In genomic region chr4:1825326-1825725, GRCh38 we compare ENCODE assay signal across 28 cellular contexts. TPM values are rescaled to one million over a fixed set of nuclear protein-coding genes. Genes with fewer than 3 reads are reported as not detected.
"Had no signal": no experiment of that assay in that cellular context is flagged by ENCODE, and none has a peak within 500 bp of the region (broad histone marks: within the 10 kb centered on the region; RNA-seq: fewer than 3 reads in every experiment).

No MANE protein-coding gene starts in this region.

- H3K36me3 Mint-ChIP-seq: natural killer cell had no signal

- H3K27me3 Mint-ChIP-seq: progenitor cell of endocrine pancreas; stimulated activated naive B cell treated with anti-CD40 and anti-IgM and Interleukin-4, amounts not matched to agents 10 μg/mL and 1 μg/mL and 100 μg/mL, for 72 hours; stimulated activated naive CD8-positive, alpha-beta T cell treated with anti-CD3 and anti-CD28 coated beads, Interleukin-15, Interleukin-2, amounts not matched to agents 100 ng/mL and 50 ng/mL, for 24 hours had no signal

- H3K27ac Mint-ChIP-seq: immature natural killer cell; natural killer cell; progenitor cell of endocrine pancreas; stimulated activated naive B cell treated with anti-CD40 and anti-IgM and Interleukin-4, amounts not matched to agents 10 μg/mL and 1 μg/mL and 100 μg/mL, for 72 hours; stimulated activated naive CD8-positive, alpha-beta T cell treated with anti-CD3 and anti-CD28 coated beads, Interleukin-15, Interleukin-2, amounts not matched to agents 100 ng/mL and 50 ng/mL, for 24 hours had no signal

- H3K27me3 ChIP-seq: dorsolateral prefrontal cortex, esophagus muscularis mucosa, foreskin keratinocyte, gastroesophageal sphincter, heart right ventricle, pancreas, right lobe of liver, tibial nerve, upper lobe of right lung, vagina had no signal

- H3K4me1 ChIP-seq: foreskin keratinocyte, gastroesophageal sphincter, heart right ventricle, left ventricle myocardium inferior, lower lobe of right lung, pancreas, right lobe of liver, tibial nerve, upper lobe of right lung, vagina had no signal

- H3K4me3 ChIP-seq: dorsolateral prefrontal cortex, esophagus muscularis mucosa, gastroesophageal sphincter, heart right ventricle, left ventricle myocardium inferior, lower lobe of right lung, pancreas, right lobe of liver, thoracic aorta, tibial nerve, upper lobe of right lung, vagina had no signal

- H3K4me3 Mint-ChIP-seq: immature natural killer cell; natural killer cell; stimulated activated naive B cell treated with anti-CD40 and anti-IgM and Interleukin-4, amounts not matched to agents 10 μg/mL and 1 μg/mL and 100 μg/mL, for 72 hours; stimulated activated naive CD8-positive, alpha-beta T cell treated with anti-CD3 and anti-CD28 coated beads, Interleukin-15, Interleukin-2, amounts not matched to agents 100 ng/mL and 50 ng/mL, for 24 hours had no signal

- H3K4me1 Mint-ChIP-seq: natural killer cell had no signal

- ATAC-seq: foreskin keratinocyte; gastroesophageal sphincter; left colon; natural killer cell; pancreas; stimulated activated naive B cell treated with anti-CD40 and anti-IgM and Interleukin-4, amounts not matched to agents 10 μg/mL and 1 μg/mL and 100 μg/mL, for 72 hours had no signal

- H3K9me3 ChIP-seq: esophagus muscularis mucosa, gastroesophageal sphincter, heart right ventricle, left ventricle myocardium inferior, lower lobe of right lung, pancreas, right lobe of liver, thoracic aorta, tibial nerve, upper lobe of right lung, vagina had no signal

- H3K27ac ChIP-seq: dorsolateral prefrontal cortex, esophagus muscularis mucosa, foreskin keratinocyte, gastroesophageal sphincter, heart right ventricle, left ventricle myocardium inferior, lower lobe of right lung, pancreas, right lobe of liver, thoracic aorta, tibial nerve, upper lobe of right lung, vagina had no signal

- DNase-seq: dorsolateral prefrontal cortex; effector CD4-positive, alpha-beta T cell; foreskin keratinocyte; heart right ventricle; hypothalamus; immature natural killer cell; islet precursor cell; kidney glomerular epithelial cell; left ventricle myocardium inferior; lower lobe of right lung; natural killer cell; occipital lobe; pancreas; right lobe of liver; small intestine; stimulated activated CD4-positive, alpha-beta T cell treated with anti-CD3 and anti-CD28 coated beads, Interleukin-15, amount 100 ng/mL, for 24 hours; stimulated activated CD4-positive, alpha-beta T cell treated with anti-CD3 and anti-CD28 coated beads, Interleukin-2, amount 100 ng/mL, for 48 hours; stimulated activated naive B cell treated with anti-CD40 and anti-IgM and Interleukin-4, amounts not matched to agents 10 μg/mL and 1 μg/mL and 100 μg/mL, for 72 hours; upper lobe of right lung had no signal

- H3K9me3 Mint-ChIP-seq: immature natural killer cell; natural killer cell; stimulated activated naive CD8-positive, alpha-beta T cell treated with anti-CD3 and anti-CD28 coated beads, Interleukin-15, Interleukin-2, amounts not matched to agents 100 ng/mL and 50 ng/mL, for 24 hours had no signal

RNA-seq across cellular contexts. Expression of gene FGFR3, which starts 32.2 kb away (rescaled TPM):
- total RNA-seq: myocyte, natural killer cell had no signal
- polyA plus RNA-seq: immature natural killer cell had no signal
